ENCODE assay signal across 8 cellular contexts in genomic region chr3:122415762-122416654, GRCh38. TPM values are rescaled to one million over a fixed set of nuclear protein-coding genes. Genes with fewer than 3 reads are reported as not detected.
A peak's percentile ranks its signal among the peaks of the same experiment; 100 is the strongest.
DNase-seq lines count a peak whose midpoint lies in the region; ATAC-seq, FAIRE-seq and TF ChIP-seq lines count a peak whose summit lies in the region.

TSS of gene WDR5B (minus strand) at chr3:122416062. CDS start at chr3:122415528, 534 bp downstream.

- peaks cover 10% of the 10 kb centered on the region for H3K4me1 ChIP-seq in muscle layer of colon (ENCODE audit: insufficient read depth, low read length)

- peak within 1 kb of the TSS; percentile 71 for H3K27ac ChIP-seq in muscle layer of colon (ENCODE audit: low read depth, low read length)

- peaks cover 8% of the 10 kb centered on the region for H3K36me3 ChIP-seq in muscle layer of colon (ENCODE audit: insufficient read depth, low read length)

- no peaks in the 10 kb centered on the region for H3K9me3 ChIP-seq in muscle layer of colon (ENCODE audit: low read length)

- peak; percentile 81 for ATAC-seq in GM21367 (IDR thresholded peaks at IDR 0.05; ENCODE audit: unreplicated experiment)

- H3K9ac ChIP-seq in muscle layer of colon (ENCODE audit: low read length), result peak within 1 kb of the TSS; percentile 61

- DNase-seq in CD1c-positive myeloid dendritic cell (ENCODE audit: extremely low spot score) (peak; percentile 99), HTR-8/SVneo (ENCODE audit: insufficient read length, low spot score) (peak; percentile 98), epithelial cell of proximal tubule (ENCODE audit: low read depth) (peak; percentile 86), MV-4-11 (lab: John Stamatoyannopoulos, UW) (no peak)
- DNase-seq in activated CD8-positive, alpha-beta memory T cell treated with anti-CD3 and anti-CD28 coated beads for 48 hours (ENCODE audit: low read depth in 2 of 3, low spot score in 2 of 3), result peak; percentile 95 to 99 (median 97)
- DNase-seq in stimulated activated CD8-positive, alpha-beta memory T cell treated with anti-CD3 and anti-CD28 coated beads, Interleukin-7, amount 100 ng/mL, for 4 hours (ENCODE audit: low read depth in 2 of 2), result peak; percentile 95 to 98

- H3K27me3 ChIP-seq in muscle layer of colon (ENCODE audit: control insufficient read depth in 1 of 2, insufficient read depth in 2 of 2, low read length in 2 of 2), result no peaks in the 10 kb centered on the region

- peak; percentile 83 for FAIRE-seq in HTR-8/SVneo (lab: Jason Lieb, UNC)

- H3K4me3 ChIP-seq in epithelial cell of proximal tubule (ENCODE audit: low read depth, low read length) (peak within 1 kb of the TSS; percentile 88), muscle layer of colon (ENCODE audit: low read depth in 1 of 2, low read length in 2 of 2) (peak within 1 kb of the TSS; percentile 77 to 97)

- TF ChIP-seq CTCF in epithelial cell of proximal tubule (conservative IDR thresholded peaks at IDR 0.05; ENCODE audit: low read depth, low read length), result no peak

RNA-seq across cellular contexts. Expression of gene WDR5B, which starts in this region (rescaled TPM):
- 1.3 and 3.2 TPM in 2 replicates for total RNA-seq in epithelial cell of proximal tubule
